ENCODE assay signal across 24 cellular contexts in genomic region chr6:145020114-145020513, GRCh38.
"Had no signal": no experiment of that assay in that cellular context is flagged by ENCODE, and none has a peak within 500 bp of the region (broad histone marks: within the 10 kb centered on the region; RNA-seq: fewer than 3 reads in every experiment).

No MANE protein-coding gene starts in this region.

- H3K9me3 ChIP-seq: colonic mucosa, esophagus squamous epithelium, gastrocnemius medialis, left ventricle myocardium inferior had no signal

- H3K36me3 ChIP-seq: colonic mucosa, esophagus squamous epithelium, gastrocnemius medialis, heart right ventricle, left ventricle myocardium inferior had no signal

- FAIRE-seq: endometrium, keratinocyte had no signal

- H3K27me3 ChIP-seq: colonic mucosa, esophagus squamous epithelium, gastrocnemius medialis, heart right ventricle had no signal

- DNase-seq: colonic mucosa; cortex of kidney; effector CD8-positive, alpha-beta T cell; effector memory CD8-positive, alpha-beta T cell; endodermal cell; erythroblast; esophagus squamous epithelium; foreskin fibroblast; foreskin melanocyte; gastrocnemius medialis; glutamatergic neuron; head of caudate nucleus; heart right ventricle; hippocampal formation; left cardiac atrium; left ventricle myocardium inferior; mammary epithelial cell; mesendoderm; midbrain had no signal

- ATAC-seq: effector memory CD8-positive, alpha-beta T cell; esophagus mucosa; gastrocnemius medialis; heart right ventricle; left cardiac atrium had no signal

- H3K4me1 ChIP-seq: colonic mucosa had no signal

- H3K27ac ChIP-seq: colonic mucosa, epithelial cell of prostate, esophagus squamous epithelium, gastrocnemius medialis, heart right ventricle, left ventricle myocardium inferior had no signal

- H3K4me3 ChIP-seq: colonic mucosa, esophagus squamous epithelium, gastrocnemius medialis, heart right ventricle, left ventricle myocardium inferior, lung had no signal
